ENCODE assay signal across 8 cellular contexts in genomic region chr3:138687236-138687635, GRCh38.
DNase-seq lines count a peak whose midpoint lies in the region; ATAC-seq lines count a peak whose summit lies in the region.

No MANE protein-coding gene starts in this region.

- no peak for DNase-seq in activated CD8-positive, alpha-beta memory T cell treated with anti-CD3 and anti-CD28 coated beads, Interleukin-2, amount 10 ng/mL, durations not matched to agents 7 days and 5 days
- DNase-seq in activated CD8-positive, alpha-beta memory T cell treated with anti-CD3 and anti-CD28 coated beads, Interleukin-2, amount 50 U/mL, for 48 hours: no peak
- no peak for DNase-seq in stimulated activated naive CD8-positive, alpha-beta T cell treated with anti-CD3 and anti-CD28 coated beads, Interleukin-15, Interleukin-2, amounts not matched to agents 100 U/mL and 50 U/mL, for 24 hours
- DNase-seq in superior temporal gyrus (ENCODE audit: extremely low spot score) (no peak), A172 (ENCODE audit: low spot score) (no peak), DMS153 (lab: John Stamatoyannopoulos, UW) (no peak)

- H3K36me3 Mint-ChIP-seq in activated CD8-positive, alpha-beta memory T cell treated with anti-CD3 and anti-CD28 coated beads, Interleukin-2, amount 10 ng/mL, durations not matched to agents 7 days and 5 days: no peaks in the 10 kb centered on the region
- H3K36me3 Mint-ChIP-seq in T-helper 1 cell treated with Interleukin-12 subunit alpha and Interleukin-12 subunit beta and Interleukin-4 antibody, amounts not matched to agents 30 μg/mL and 1 μg/mL, for 36 hours (ENCODE audit: low read depth): peaks cover 5% of the 10 kb centered on the region

- peak overlapping the region; percentile 67 for H3K27ac Mint-ChIP-seq in activated CD8-positive, alpha-beta memory T cell treated with anti-CD3 and anti-CD28 coated beads, Interleukin-2, amount 10 ng/mL, durations not matched to agents 7 days and 5 days
- H3K27ac Mint-ChIP-seq in T-helper 1 cell treated with Interleukin-12 subunit alpha and Interleukin-12 subunit beta and Interleukin-4 antibody, amounts not matched to agents 30 μg/mL and 1 μg/mL, for 36 hours: peak overlapping the region; percentile 16

- ATAC-seq in activated CD8-positive, alpha-beta memory T cell treated with anti-CD3 and anti-CD28 coated beads, Interleukin-2, amount 10 ng/mL, durations not matched to agents 7 days and 5 days: peak; percentile 12
- peak; percentile 4 for ATAC-seq in HG02943 (IDR thresholded peaks at IDR 0.05; ENCODE audit: low read depth, unreplicated experiment)
- peak; percentile 74 for ATAC-seq in stimulated activated naive CD8-positive, alpha-beta T cell treated with anti-CD3 and anti-CD28 coated beads, Interleukin-15, Interleukin-2, amounts not matched to agents 100 U/mL and 50 U/mL, for 24 hours

- peaks cover 13% of the 10 kb centered on the region for H3K4me1 Mint-ChIP-seq in activated CD8-positive, alpha-beta memory T cell treated with anti-CD3 and anti-CD28 coated beads, Interleukin-2, amount 10 ng/mL, durations not matched to agents 7 days and 5 days
- H3K4me1 Mint-ChIP-seq in T-helper 1 cell treated with Interleukin-12 subunit alpha and Interleukin-12 subunit beta and Interleukin-4 antibody, amounts not matched to agents 30 μg/mL and 1 μg/mL, for 36 hours (ENCODE audit: low read depth): peaks cover 8% of the 10 kb centered on the region

- CTCF ChIA-PET in activated CD8-positive, alpha-beta memory T cell treated with anti-CD3 and anti-CD28 coated beads, Interleukin-2, amount 10 ng/mL, durations not matched to agents 7 days and 5 days (lab: Charles Lee): interaction anchor here (0.9 to 7.7 kb wide), 5 partner anchors 12 to 236 kb away, joined by 3 to 49 read pairs (median 5); no protein-coding TSS in a partner anchor

- H3K4me3 Mint-ChIP-seq in activated CD8-positive, alpha-beta memory T cell treated with anti-CD3 and anti-CD28 coated beads, Interleukin-2, amount 10 ng/mL, durations not matched to agents 7 days and 5 days: no peak overlapping the region
- H3K4me3 Mint-ChIP-seq in T-helper 1 cell treated with Interleukin-12 subunit alpha and Interleukin-12 subunit beta and Interleukin-4 antibody, amounts not matched to agents 30 μg/mL and 1 μg/mL, for 36 hours: no peak overlapping the region

- no peaks in the 10 kb centered on the region for H3K27me3 Mint-ChIP-seq in activated CD8-positive, alpha-beta memory T cell treated with anti-CD3 and anti-CD28 coated beads, Interleukin-2, amount 10 ng/mL, durations not matched to agents 7 days and 5 days
- H3K27me3 Mint-ChIP-seq in T-helper 1 cell treated with Interleukin-12 subunit alpha and Interleukin-12 subunit beta and Interleukin-4 antibody, amounts not matched to agents 30 μg/mL and 1 μg/mL, for 36 hours (ENCODE audit: low read depth): no peaks in the 10 kb centered on the region

- no peaks in the 10 kb centered on the region for H3K9me3 Mint-ChIP-seq in activated CD8-positive, alpha-beta memory T cell treated with anti-CD3 and anti-CD28 coated beads, Interleukin-2, amount 10 ng/mL, durations not matched to agents 7 days and 5 days (ENCODE audit: low read depth)
- H3K9me3 Mint-ChIP-seq in T-helper 1 cell treated with Interleukin-12 subunit alpha and Interleukin-12 subunit beta and Interleukin-4 antibody, amounts not matched to agents 30 μg/mL and 1 μg/mL, for 36 hours: no peaks in the 10 kb centered on the region

Comparison
In these comparisons a context has a peak if more than half of its experiments do, and no peak if none do; other contexts are left out.
1. ATAC-seq: peak in every context shown above with its lines; median percentile 74 in stimulated activated naive CD8-positive, alpha-beta T cell treated with anti-CD3 and anti-CD28 coated beads, Interleukin-15, Interleukin-2, amounts not matched to agents 100 U/mL and 50 U/mL, for 24 hours; 12 in activated CD8-positive, alpha-beta memory T cell treated with anti-CD3 and anti-CD28 coated beads, Interleukin-2, amount 10 ng/mL, durations not matched to agents 7 days and 5 days; 4 in HG02943.